Comparison of ENCODE assay signal across 8 cellular contexts in the genomic region with DNA sequence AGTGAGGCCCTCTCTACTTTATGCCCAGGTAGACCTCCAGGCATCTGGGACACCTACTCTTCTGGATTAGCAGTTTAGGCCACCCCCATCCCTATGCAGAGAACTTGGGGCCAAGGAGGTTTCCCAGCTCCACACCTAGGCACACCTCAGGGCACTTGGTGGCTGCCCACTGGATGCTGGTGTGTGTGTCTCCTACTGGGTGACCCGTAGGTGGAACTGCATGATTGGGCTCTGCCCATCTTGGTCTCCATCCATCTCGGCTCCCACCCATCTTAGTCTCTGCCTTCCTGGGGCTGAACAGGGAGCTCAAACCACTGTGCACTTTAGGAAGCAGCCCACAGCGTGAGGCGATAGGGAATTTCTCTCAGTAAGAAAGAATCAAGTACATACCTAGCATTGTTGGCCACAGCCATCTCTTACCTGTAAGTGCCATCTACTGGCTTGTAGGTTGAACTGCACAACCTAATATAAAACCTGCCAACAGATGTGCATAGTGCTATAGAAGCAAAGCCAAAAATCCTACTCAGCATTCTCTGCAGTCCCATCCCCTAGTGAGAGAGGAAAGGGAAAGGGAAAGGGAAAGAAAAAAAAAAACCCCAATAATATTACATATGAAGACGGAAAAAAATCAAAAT.
A peak's percentile ranks its signal among the peaks of the same experiment; 100 is the strongest.
DNase-seq lines count a peak whose midpoint lies in the region; ATAC-seq and TF ChIP-seq lines count a peak whose summit lies in the region.

No MANE protein-coding gene starts in this region.

- POLR2A ChIA-PET in AG04450 (lab: Yijun Ruan, JAX) = no interaction called here
- POLR2A ChIA-PET in OCI-LY7 (lab: Charles Lee) = interaction anchor here (0.7 kb wide), 1 partner anchor 8 kb away, joined by 3 read pairs; no protein-coding TSS in a partner anchor

- no peak overlapping the region for H3K4me3 ChIP-seq in AG04450 (ENCODE audit: low read depth, low read length)
- H3K4me3 ChIP-seq in OCI-LY7 (ENCODE audit: low read depth, low read length, poor library complexity, severe bottlenecking) = no peak overlapping the region
- H3K4me3 ChIP-seq in psoas muscle = no peak overlapping the region

- no peaks in the 10 kb centered on the region for H3K36me3 ChIP-seq in OCI-LY7 (ENCODE audit: insufficient read depth, low read length)
- no peaks in the 10 kb centered on the region for H3K36me3 ChIP-seq in psoas muscle (ENCODE audit: insufficient read depth in 1 of 2, low read depth in 1 of 2)

- no peak overlapping the region for H3K27ac ChIP-seq in AG04450 (ENCODE audit: low read depth, low read length)
- H3K27ac ChIP-seq in OCI-LY7 (ENCODE audit: low read depth, low read length, poor library complexity, severe bottlenecking) = no peak overlapping the region
- no peak overlapping the region for H3K27ac ChIP-seq in foreskin keratinocyte
- H3K27ac ChIP-seq in psoas muscle = no peak overlapping the region

- no peaks in the 10 kb centered on the region for H3K9me3 ChIP-seq in AG04450 (ENCODE audit: control insufficient read depth, insufficient read depth, low read length)
- H3K9me3 ChIP-seq in OCI-LY7 (ENCODE audit: low read length) = no peaks in the 10 kb centered on the region
- peaks cover 7% of the 10 kb centered on the region for H3K9me3 ChIP-seq in psoas muscle

- intact Hi-C loops in OCI-LY7 (cut with micrococcal nuclease; ENCODE audit: unreplicated experiment) (no loop called here), psoas muscle (cut with DNase I) (no loop called here)

- DNase-seq in AG04450 (ENCODE audit: low read depth, low spot score) = no peak
- peak; percentile 41 for DNase-seq in OCI-LY7 (ENCODE audit: low spot score)
- DNase-seq in foreskin keratinocyte = peak; percentile 22 to 47
- no peak for DNase-seq in OCI-M2 (lab: John Stamatoyannopoulos, UW; ENCODE audit: unreplicated experiment)
- DNase-seq in psoas muscle = no peak
- no peak for DNase-seq in mucosa of gallbladder (ENCODE audit: low spot score)

- H3K9me2 ChIP-seq in OCI-LY7 (ENCODE audit: insufficient read depth, low read length) = no peaks in the 10 kb centered on the region

- H3K27me3 ChIP-seq in AG04450 (ENCODE audit: control insufficient read depth, insufficient read depth, low read length) (no peaks in the 10 kb centered on the region), foreskin keratinocyte (peaks cover 32% of the 10 kb centered on the region), psoas muscle (ENCODE audit: insufficient read depth in 3 of 3, low read length in 2 of 3) (no peaks in the 10 kb centered on the region)

- TF ChIP-seq CTCF in AG04450 (IDR thresholded peaks at IDR 0.05; ENCODE audit: low read depth, low read length) = peak; percentile 50
- TF ChIP-seq CTCF in OCI-LY7 (conservative IDR thresholded peaks at IDR 0.05; ENCODE audit: low read length) = peak; percentile 78
- TF ChIP-seq CTCF in foreskin keratinocyte (conservative IDR thresholded peaks at IDR 0.05) = peak; percentile 78
- TF ChIP-seq CTCF in psoas muscle (IDR thresholded peaks at IDR 0.05) = no peak

- H3K4me2 ChIP-seq in OCI-LY7 (ENCODE audit: low read length) = no peak overlapping the region

- CTCF ChIA-PET in AG04450 (lab: Charles Lee) = interaction anchor here (1.0 to 1.6 kb wide), 2 partner anchors 25 to 738 kb away, joined by 3 to 4 read pairs; no protein-coding TSS in a partner anchor
- CTCF ChIA-PET in OCI-LY7 (lab: Charles Lee; ENCODE audit: unreplicated experiment) = no interaction called here

- H3K4me1 ChIP-seq in OCI-LY7 (ENCODE audit: insufficient read depth, low read length, poor library complexity, severe bottlenecking) (no peaks in the 10 kb centered on the region), foreskin keratinocyte (no peaks in the 10 kb centered on the region), psoas muscle (no peaks in the 10 kb centered on the region)

- H4K20me1 ChIP-seq in OCI-LY7 (ENCODE audit: insufficient read depth, low read length) = no peaks in the 10 kb centered on the region

- H2AFZ ChIP-seq in OCI-LY7 (ENCODE audit: low read length) = no peak overlapping the region

- BruUV-seq in OCI-LY7 (replicated peaks; lab: Mats Ljungman, UMichigan) = no TSS peak

- WGBS in psoas muscle, 3 donors = 28 to 35% (median 30%) methylated on average over 5 of the region's 5 CpGs

- H3K79me2 ChIP-seq in OCI-LY7 (ENCODE audit: insufficient read depth, low read depth, low read length) = no peaks in the 10 kb centered on the region

- ATAC-seq in GM18511 (IDR thresholded peaks at IDR 0.05; ENCODE audit: unreplicated experiment) (peak; percentile 90), HG03066 (IDR thresholded peaks at IDR 0.05; ENCODE audit: low read depth, unreplicated experiment) (peak; percentile 73), foreskin keratinocyte (peak; percentile 94), psoas muscle (no peak)

Comparison
In these comparisons a context has a peak if more than half of its experiments do, and no peak if none do; other contexts are left out.
1. DNase-seq: peak in OCI-LY7 (single experiment) and foreskin keratinocyte (2 of 2); none in AG04450 (single experiment), OCI-M2 (single experiment), psoas muscle (0 of 2) and mucosa of gallbladder (single experiment).
2. ATAC-seq: peak in GM18511 (single experiment), HG03066 (single experiment) and foreskin keratinocyte (single experiment); none in psoas muscle (0 of 4).